Comparison of ENCODE assay signal across 28 cellular contexts in genomic region chr3:52324676-52325075, GRCh38.
"Had no signal": no experiment of that assay in that cellular context is flagged by ENCODE, and none has a peak within 500 bp of the region (broad histone marks: within the 10 kb centered on the region; RNA-seq: fewer than 3 reads in every experiment).

No MANE protein-coding gene starts in this region.

- H3K4me1 Mint-ChIP-seq: activated B cell treated with CpG ODN at 0.5 μM for 24 hours had no signal

- H3K36me3 ChIP-seq: brain microvascular endothelial cell, colonic mucosa, WERI-Rb-1 had no signal

- H3K27me3 Mint-ChIP-seq: activated B cell treated with CpG ODN at 0.5 μM for 24 hours; activated CD4-positive, alpha-beta memory T cell treated with anti-CD3 and anti-CD28 coated beads, Interleukin-2, amount 10 ng/mL, durations not matched to agents 7 days and 5 days; activated naive CD8-positive, alpha-beta T cell; activated T-cell treated with anti-CD3 and anti-CD28 coated beads, Interleukin-2, amount 50 U/mL, for 24 hours; T-helper 17 cell had no signal

- H3K9me3 Mint-ChIP-seq: activated B cell treated with CpG ODN at 0.5 μM for 24 hours; activated CD4-positive, alpha-beta memory T cell treated with anti-CD3 and anti-CD28 coated beads, Interleukin-2, amount 10 ng/mL, durations not matched to agents 7 days and 5 days; activated T-cell treated with anti-CD3 and anti-CD28 coated beads, Interleukin-2, amount 50 U/mL, for 24 hours; activated T-cell treated with anti-CD3 and anti-CD28 coated beads, Interleukin-2, amount 50 U/mL, for 72 hours; T-helper 2 cell treated with Interferon-gamma antibody and Interleukin-4, amounts not matched to agents 5 μg/mL and 100 μg/mL, for 36 hours had no signal

- H3K27ac ChIP-seq: brain microvascular endothelial cell, colonic mucosa, epithelial cell of prostate, esophagus squamous epithelium, gastroesophageal sphincter, WERI-Rb-1 had no signal

- ATAC-seq: activated CD4-positive, CD25-positive, alpha-beta regulatory T cell treated with anti-CD3 and anti-CD28 coated beads, Interleukin-2, amount 50 U/mL, for 24 hours; activated T-cell treated with anti-CD3 and anti-CD28 coated beads, Interleukin-2, amount 50 U/mL, for 72 hours; gastroesophageal sphincter; T-helper 17 cell had no signal

- H3K4me1 ChIP-seq: colonic mucosa, esophagus squamous epithelium, gastroesophageal sphincter had no signal

- H3K9me3 ChIP-seq: colonic mucosa, esophagus squamous epithelium, gastroesophageal sphincter had no signal

- H3K4me3 ChIP-seq: colonic mucosa, esophagus squamous epithelium, gastroesophageal sphincter had no signal

- H3K27me3 ChIP-seq: brain microvascular endothelial cell, colonic mucosa, esophagus squamous epithelium, gastroesophageal sphincter had no signal

- H3K27ac Mint-ChIP-seq: activated B cell treated with CpG ODN at 0.5 μM for 24 hours; activated CD4-positive, alpha-beta memory T cell treated with anti-CD3 and anti-CD28 coated beads, Interleukin-2, amount 10 ng/mL, durations not matched to agents 7 days and 5 days; activated naive CD8-positive, alpha-beta T cell; activated T-cell treated with anti-CD3 and anti-CD28 coated beads, Interleukin-2, amount 50 U/mL, for 72 hours; T-helper 17 cell; T-helper 2 cell treated with Interferon-gamma antibody and Interleukin-4, amounts not matched to agents 5 μg/mL and 100 μg/mL, for 36 hours had no signal

- DNase-seq: activated B cell treated with CpG ODN at 0.5 μM for 24 hours; activated CD4-positive, alpha-beta memory T cell treated with anti-CD3 and anti-CD28 coated beads, Interleukin-2, amount 10 ng/mL, durations not matched to agents 7 days and 5 days; activated CD4-positive, alpha-beta T cell treated with anti-CD3 and anti-CD28 coated beads for 48 hours; activated CD4-positive, alpha-beta T cell treated with anti-CD3 and anti-CD28 coated beads, Interleukin-2, amount 50 U/mL, for 4 hours; activated CD8-positive, alpha-beta memory T cell treated with anti-CD3 and anti-CD28 coated beads, Interleukin-2, amount 50 U/mL, for 48 hours; activated gamma-delta T cell; activated naive CD4-positive, alpha-beta T cell; activated naive CD4-positive, alpha-beta T cell treated with anti-CD3 and anti-CD28 coated beads, Interleukin-2, amount 50 U/mL, for 16 hours; activated T-cell treated with anti-CD3 and anti-CD28 coated beads for 4 hours; activated T-cell treated with anti-CD3 and anti-CD28 coated beads, Interleukin-2, amount 50 U/mL, for 24 hours; activated T-cell treated with anti-CD3 and anti-CD28 coated beads, Interleukin-2, amount 50 U/mL, for 72 hours; amniotic stem cell; anterior cingulate cortex; brain microvascular endothelial cell; caudate nucleus; colonic mucosa; effector CD8-positive, alpha-beta T cell; esophagus squamous epithelium; foreskin melanocyte; T-helper 1 cell; T-helper 17 cell; T1000; WERI-Rb-1 had no signal

- H3K4me3 Mint-ChIP-seq: activated B cell treated with CpG ODN at 0.5 μM for 24 hours; activated CD4-positive, alpha-beta memory T cell treated with anti-CD3 and anti-CD28 coated beads, Interleukin-2, amount 10 ng/mL, durations not matched to agents 7 days and 5 days; activated naive CD8-positive, alpha-beta T cell; activated T-cell treated with anti-CD3 and anti-CD28 coated beads, Interleukin-2, amount 50 U/mL, for 24 hours; activated T-cell treated with anti-CD3 and anti-CD28 coated beads, Interleukin-2, amount 50 U/mL, for 72 hours; T-helper 17 cell; T-helper 2 cell treated with Interferon-gamma antibody and Interleukin-4, amounts not matched to agents 5 μg/mL and 100 μg/mL, for 36 hours had no signal
